ENCODE assay signal across 8 cellular contexts in genomic region chr19:8592231-8593009, GRCh38. TPM values are rescaled to one million over a fixed set of nuclear protein-coding genes. Genes with fewer than 3 reads are reported as not detected.
A peak's percentile ranks its signal among the peaks of the same experiment; 100 is the strongest.
DNase-seq lines count a peak whose midpoint lies in the region; ATAC-seq, FAIRE-seq and TF ChIP-seq lines count a peak whose summit lies in the region.

No MANE protein-coding gene starts in this region.

- H3K27me3 ChIP-seq in duodenal mucosa (ENCODE audit: control insufficient read depth in 1 of 2, insufficient read depth in 2 of 2, low read length in 2 of 2) (peaks cover 0 to 11% of the 10 kb centered on the region in 2 donors), HepG2 (ENCODE audit: control insufficient read depth in 1 of 2, insufficient read depth in 2 of 2, low read length in 2 of 2) (peaks cover 2 to 3% of the 10 kb centered on the region in 2 experiments; a peak in 1 of 5 replicates)

- no peak for TF ChIP-seq POLR2A in HepG2 (IDR thresholded peaks at IDR 0.05; ENCODE audit: insufficient read depth in 1 of 2, low read depth in 2 of 2, low read length in 2 of 2)

- FAIRE-seq in HepG2 (lab: Jason Lieb, UNC), result no peak

- peak overlapping the region; percentile 22; the same call in 1 of the 2 replicates for H3K4me2 ChIP-seq in HepG2 (ENCODE audit: low read depth, low read length)

- 38% methylated on average over 34 of the region's 55 CpGs for WGBS in HepG2 (ENCODE audit: low lambda C conversion rate)

- no peak overlapping the region for H3K27ac ChIP-seq in duodenal mucosa (ENCODE audit: low read depth, low read length)
- H3K27ac ChIP-seq in HepG2 (ENCODE audit: extremely low read length, insufficient read depth, low read length), result no peak overlapping the region

- no peaks in the 10 kb centered on the region for H3K79me2 ChIP-seq in HepG2 (ENCODE audit: insufficient read depth, low read length)

- TF ChIP-seq RAD21 in Ishikawa (IDR thresholded peaks at IDR 0.05; ENCODE audit: low read depth) (no peak), HepG2 (CRISPR knock-in tag; IDR thresholded peaks at IDR 0.05) (no peak)

- ATAC-seq in HepG2 (peak; percentile 63), HG02642 (IDR thresholded peaks at IDR 0.05; ENCODE audit: poor library complexity, unreplicated experiment) (no peak)

- H3K9me3 ChIP-seq in duodenal mucosa (ENCODE audit: control insufficient read depth in 1 of 2, low read length in 2 of 2), result peaks cover 6 to 9% of the 10 kb centered on the region in 2 donors
- H3K9me3 ChIP-seq in HepG2 (ENCODE audit: low read length), result peaks cover 12% of the 10 kb centered on the region

- TF ChIP-seq CTCF in AG04449 (IDR thresholded peaks at IDR 0.05; ENCODE audit: insufficient read depth, low read length, missing control alignments) (no peak), HepG2 (CRISPR knock-in tag; IDR thresholded peaks at IDR 0.05) (no peak)

- DNase-seq in AG04449 (ENCODE audit: low read depth, low spot score) (peak; percentile 61), HepG2 (ENCODE audit: low spot score) (no peak), DMS153 (lab: John Stamatoyannopoulos, UW) (no peak)
- DNase-seq in activated CD4-positive, alpha-beta T cell treated with anti-CD3 and anti-CD28 coated beads, Interleukin-2, amount 50 U/mL, for 48 hours, result peak; percentile 96
- DNase-seq in stimulated activated CD4-positive, alpha-beta T cell treated with anti-CD3 and anti-CD28 coated beads, Interleukin-1b, Interleukin-23, amount 100 ng/mL, for 4 hours (ENCODE audit: low read depth in 2 of 2), result peak; percentile 89 to 91

- no peaks in the 10 kb centered on the region for H4K20me1 ChIP-seq in HepG2 (ENCODE audit: insufficient read depth, low read length)

- H3K4me1 ChIP-seq in duodenal mucosa (ENCODE audit: control insufficient read depth in 1 of 2, insufficient read depth in 2 of 2, low read length in 2 of 2) (peaks cover 0 to 14% of the 10 kb centered on the region in 2 donors), HepG2 (ENCODE audit: insufficient read depth, low read length) (no peaks in the 10 kb centered on the region)

- CTCF ChIA-PET in AG04449 (lab: Yijun Ruan, JAX) (interaction anchor here (1.6 to 8.0 kb wide), 6 partner anchors 11 to 49 kb away, joined by 4 to 145 read pairs (median 18); partner anchors contain the start of gene MYO1F), HepG2 (lab: Yijun Ruan, JAX; ENCODE audit: low intra/inter-chr PET ratio, low total read pairs) (no interaction called here)

- POLR2A ChIA-PET in AG04449 (lab: Yijun Ruan, JAX), result no interaction called here
- POLR2A ChIA-PET in HepG2 (lab: Yijun Ruan, JAX), result no interaction called here

- intact Hi-C loops in HepG2 (cut with micrococcal nuclease; ENCODE audit: unreplicated experiment), result no loop called here

- in situ Hi-C loops in HepG2 (cut with HindIII; ENCODE audit: extremely low pct_ligation_motif_present, low pct_unique_long_range_greater_than_20kb), result no loop called here

- H3K9ac ChIP-seq in duodenal mucosa (ENCODE audit: low read depth in 1 of 2, low read length in 2 of 2) (peak overlapping the region in 1 of 2 donors; percentile 18), HepG2 (ENCODE audit: insufficient read depth, low read depth, low read length) (no peak overlapping the region)

- TF ChIP-seq EP300 in Ishikawa (IDR thresholded peaks at IDR 0.05; ENCODE audit: borderline replicate concordance) (no peak), HepG2 (IDR thresholded peaks at IDR 0.05; ENCODE audit: low read depth in 2 of 2, low read length in 2 of 2) (no peak), HepG2 (CRISPR knock-in tag; IDR thresholded peaks at IDR 0.05; ENCODE audit: borderline replicate concordance) (no peak)

- no TSS peak for BruUV-seq in HepG2 (replicated peaks; lab: Mats Ljungman, UMichigan)

- H3K36me3 ChIP-seq in duodenal mucosa (ENCODE audit: control insufficient read depth in 1 of 2, insufficient read depth in 2 of 2, low read length in 2 of 2), result no peaks in the 10 kb centered on the region
- no peaks in the 10 kb centered on the region for H3K36me3 ChIP-seq in HepG2 (replicated peaks in 1 of 2; ENCODE audit: control insufficient read depth in 1 of 2, insufficient read depth in 2 of 2, low read length in 2 of 2)

- peak overlapping the region; percentile 51 for H3K4me3 ChIP-seq in AG04449 (ENCODE audit: low read depth, low read length)
- peak overlapping the region; percentile 42 to 62 for H3K4me3 ChIP-seq in duodenal mucosa (ENCODE audit: low read depth in 1 of 2, low read length in 2 of 2)
- peak overlapping the region in 1 of 3 experiments; percentile 41; a peak in 2 of 6 replicates for H3K4me3 ChIP-seq in HepG2 (replicated peaks in 1 of 3; ENCODE audit: insufficient read depth in 1 of 3, low read depth in 2 of 3, low read length in 3 of 3)

- H2AFZ ChIP-seq in HepG2 (ENCODE audit: low read length), result no peak overlapping the region

RNA-seq across cellular contexts. Expression of gene MYO1F, which starts 15.2 kb away (rescaled TPM):
- total RNA-seq in HepG2 (2016; rRNA removed; fragmentation: Illumina TruSeq; extraction: Trizol), result 0.09 and 0.13 TPM in 2 replicates
- total RNA-seq in HepG2 (2016; cell fraction: cytosol; rRNA removed; fragmentation: Illumina TruSeq; extraction: Trizol; ENCODE audit: low read depth), result 0.20 and 0.26 TPM in 2 replicates
- total RNA-seq in HepG2 (2016; cell fraction: insoluble cytoplasmic fraction; rRNA removed; fragmentation: Illumina TruSeq; extraction: Trizol), result 0.11 and 0.16 TPM in 2 replicates
- 0.21 and 0.80 TPM in 2 replicates for total RNA-seq in HepG2 (2016; cell fraction: membrane; rRNA removed; fragmentation: Illumina TruSeq; extraction: Trizol)
- total RNA-seq in HepG2 (2016; cell fraction: nucleus; rRNA removed; fragmentation: Illumina TruSeq; extraction: Trizol), result not detected in 2 replicates
- polyA plus RNA-seq in HepG2 (2011; rRNA removed), result 0.13 and 0.34 TPM in 2 replicates
- polyA plus RNA-seq in HepG2 (2011; cell fraction: cytosol; rRNA removed), result 0.13 and 0.30 TPM in 2 replicates
- 0.40 and 0.64 TPM in 2 replicates for polyA plus RNA-seq in HepG2 (2011; cell fraction: nucleus; rRNA removed)
- polyA plus RNA-seq in HepG2 (2012), result 0.42 and 1.5 TPM in 2 replicates
- polyA plus RNA-seq in HepG2 (2016; cell fraction: cytosol; fragmentation: Illumina TruSeq; extraction: Trizol; ENCODE audit: low read depth), result 0.25 and 0.37 TPM in 2 replicates
- 0.16 TPM in 1 of 2 replicates, not detected in the other for polyA plus RNA-seq in HepG2 (2016; cell fraction: insoluble cytoplasmic fraction; fragmentation: Illumina TruSeq; extraction: Trizol; ENCODE audit: low read depth)
- polyA plus RNA-seq in HepG2 (2016; cell fraction: membrane; fragmentation: Illumina TruSeq; extraction: Trizol; ENCODE audit: low read depth), result 0.32 and 0.36 TPM in 2 replicates
- polyA plus RNA-seq in HepG2 (2016; cell fraction: nucleus; fragmentation: Illumina TruSeq; extraction: Trizol; ENCODE audit: insufficient read depth, low read depth), result 0.17 and 0.21 TPM in 2 replicates
- polyA minus RNA-seq in HepG2 (2011; rRNA and poly(A)+ RNA removed; ENCODE audit: low replicate concordance), result 0.42 and 0.63 TPM in 2 replicates
- polyA minus RNA-seq in HepG2 (2011; cell fraction: cytosol; rRNA and poly(A)+ RNA removed), result not detected in 2 replicates
- polyA minus RNA-seq in HepG2 (2011; cell fraction: nucleus; rRNA and poly(A)+ RNA removed), result not detected in 2 replicates

RNA-seq across cellular contexts. Expression of gene ADAMTS10, which starts 18.1 kb away (rescaled TPM):
- 0.49 TPM in 1 of 2 replicates, not detected in the other for total RNA-seq in HepG2 (2016; rRNA removed; fragmentation: Illumina TruSeq; extraction: Trizol)
- total RNA-seq in HepG2 (2016; cell fraction: cytosol; rRNA removed; fragmentation: Illumina TruSeq; extraction: Trizol; ENCODE audit: low read depth), result not detected in 2 replicates
- 0.24 TPM in 1 of 2 replicates, not detected in the other for total RNA-seq in HepG2 (2016; cell fraction: insoluble cytoplasmic fraction; rRNA removed; fragmentation: Illumina TruSeq; extraction: Trizol)
- not detected in 2 replicates for total RNA-seq in HepG2 (2016; cell fraction: membrane; rRNA removed; fragmentation: Illumina TruSeq; extraction: Trizol)
- total RNA-seq in HepG2 (2016; cell fraction: nucleus; rRNA removed; fragmentation: Illumina TruSeq; extraction: Trizol), result 1.2 TPM in 1 of 2 replicates, not detected in the other
- 1.7 and 3.0 TPM in 2 replicates for polyA plus RNA-seq in HepG2 (2011; rRNA removed)
- 0.46 and 0.68 TPM in 2 replicates for polyA plus RNA-seq in HepG2 (2011; cell fraction: cytosol; rRNA removed)
- polyA plus RNA-seq in HepG2 (2011; cell fraction: nucleus; rRNA removed), result 33.0 and 37.3 TPM in 2 replicates
- 2.1 and 3.0 TPM in 2 replicates for polyA plus RNA-seq in HepG2 (2012)
- not detected in 2 replicates for polyA plus RNA-seq in HepG2 (2016; cell fraction: cytosol; fragmentation: Illumina TruSeq; extraction: Trizol; ENCODE audit: low read depth)
- not detected in 2 replicates for polyA plus RNA-seq in HepG2 (2016; cell fraction: insoluble cytoplasmic fraction; fragmentation: Illumina TruSeq; extraction: Trizol; ENCODE audit: low read depth)
- not detected in 2 replicates for polyA plus RNA-seq in HepG2 (2016; cell fraction: membrane; fragmentation: Illumina TruSeq; extraction: Trizol; ENCODE audit: low read depth)
- 0.67 and 1.2 TPM in 2 replicates for polyA plus RNA-seq in HepG2 (2016; cell fraction: nucleus; fragmentation: Illumina TruSeq; extraction: Trizol; ENCODE audit: insufficient read depth, low read depth)
- 1.9 and 2.8 TPM in 2 replicates for polyA minus RNA-seq in HepG2 (2011; rRNA and poly(A)+ RNA removed; ENCODE audit: low replicate concordance)
- polyA minus RNA-seq in HepG2 (2011; cell fraction: cytosol; rRNA and poly(A)+ RNA removed), result 0.79 TPM in 1 of 2 replicates, not detected in the other
- polyA minus RNA-seq in HepG2 (2011; cell fraction: nucleus; rRNA and poly(A)+ RNA removed), result 7.1 and 8.1 TPM in 2 replicates

RNA-seq across cellular contexts. Expression of gene NFILZ, which starts 38.0 kb away (rescaled TPM):
- not detected in 2 replicates for total RNA-seq in HepG2 (2016; rRNA removed; fragmentation: Illumina TruSeq; extraction: Trizol)
- not detected in 2 replicates for total RNA-seq in HepG2 (2016; cell fraction: cytosol; rRNA removed; fragmentation: Illumina TruSeq; extraction: Trizol; ENCODE audit: low read depth)
- not detected in 2 replicates for total RNA-seq in HepG2 (2016; cell fraction: insoluble cytoplasmic fraction; rRNA removed; fragmentation: Illumina TruSeq; extraction: Trizol)
- total RNA-seq in HepG2 (2016; cell fraction: membrane; rRNA removed; fragmentation: Illumina TruSeq; extraction: Trizol), result not detected in 2 replicates
- not detected in 2 replicates for total RNA-seq in HepG2 (2016; cell fraction: nucleus; rRNA removed; fragmentation: Illumina TruSeq; extraction: Trizol)
- polyA plus RNA-seq in HepG2 (2011; rRNA removed), result not detected in 2 replicates
- not detected in 2 replicates for polyA plus RNA-seq in HepG2 (2011; cell fraction: cytosol; rRNA removed)
- not detected in 2 replicates for polyA plus RNA-seq in HepG2 (2011; cell fraction: nucleus; rRNA removed)
- polyA plus RNA-seq in HepG2 (2012), result not detected in 2 replicates
- not detected in 2 replicates for polyA plus RNA-seq in HepG2 (2016; cell fraction: cytosol; fragmentation: Illumina TruSeq; extraction: Trizol; ENCODE audit: low read depth)
- not detected in 2 replicates for polyA plus RNA-seq in HepG2 (2016; cell fraction: insoluble cytoplasmic fraction; fragmentation: Illumina TruSeq; extraction: Trizol; ENCODE audit: low read depth)
- polyA plus RNA-seq in HepG2 (2016; cell fraction: membrane; fragmentation: Illumina TruSeq; extraction: Trizol; ENCODE audit: low read depth), result not detected in 2 replicates
- not detected in 2 replicates for polyA plus RNA-seq in HepG2 (2016; cell fraction: nucleus; fragmentation: Illumina TruSeq; extraction: Trizol; ENCODE audit: insufficient read depth, low read depth)
- not detected in 2 replicates for polyA minus RNA-seq in HepG2 (2011; rRNA and poly(A)+ RNA removed; ENCODE audit: low replicate concordance)
- polyA minus RNA-seq in HepG2 (2011; cell fraction: cytosol; rRNA and poly(A)+ RNA removed), result not detected in 2 replicates
- polyA minus RNA-seq in HepG2 (2011; cell fraction: nucleus; rRNA and poly(A)+ RNA removed), result not detected in 2 replicates

Comparison
In these comparisons a context has a peak if more than half of its experiments do, and no peak if none do; other contexts are left out.
1. DNase-seq: peak in AG04449 (single experiment), activated CD4-positive, alpha-beta T cell treated with anti-CD3 and anti-CD28 coated beads, Interleukin-2, amount 50 U/mL, for 48 hours (2 of 2) and stimulated activated CD4-positive, alpha-beta T cell treated with anti-CD3 and anti-CD28 coated beads, Interleukin-1b, Interleukin-23, amount 100 ng/mL, for 4 hours (2 of 2); none in HepG2 (single experiment) and DMS153 (single experiment).